In genomic region chr7:1635401-1635800, GRCh38 we compare ENCODE assay signal across 27 cellular contexts.
"Had no signal": no experiment of that assay in that cellular context is flagged by ENCODE, and none has a peak within 500 bp of the region (broad histone marks: within the 10 kb centered on the region; RNA-seq: fewer than 3 reads in every experiment).

No MANE protein-coding gene starts in this region.

- H3K27me3 ChIP-seq: neural progenitor cell, ovary, right lobe of liver, thyroid gland, upper lobe of left lung, vagina had no signal

- H3K36me3 ChIP-seq: neural progenitor cell, ovary, right lobe of liver, sigmoid colon, stomach, thoracic aorta, thyroid gland, tibial nerve, upper lobe of left lung, vagina had no signal

- H2AFZ ChIP-seq: neural progenitor cell, parathyroid adenoma had no signal

- H3K9ac ChIP-seq: neural progenitor cell, parathyroid adenoma had no signal

- H3K4me1 Mint-ChIP-seq: natural killer cell; nephron; stimulated activated effector memory CD8-positive, alpha-beta T cell treated with anti-CD3 and anti-CD28 coated beads, Interleukin-12 subunit alpha, Interleukin-12 subunit beta, amount 100 ng/mL, for 72 hours; stimulated activated naive B cell treated with anti-CD40 and anti-IgM and Interleukin-4, amounts not matched to agents 10 μg/mL and 1 μg/mL and 100 μg/mL, for 72 hours had no signal

- ATAC-seq: natural killer cell; psoas muscle; right cardiac atrium; right lobe of liver; stimulated activated effector memory CD8-positive, alpha-beta T cell treated with anti-CD3 and anti-CD28 coated beads, Interleukin-12 subunit alpha, Interleukin-12 subunit beta, amount 100 ng/mL, for 72 hours; stimulated activated naive B cell treated with anti-CD40 and anti-IgM and Interleukin-4, amounts not matched to agents 10 μg/mL and 1 μg/mL and 100 μg/mL, for 72 hours had no signal

- H3K27ac Mint-ChIP-seq: natural killer cell; nephron; neural progenitor cell; progenitor cell of endocrine pancreas; stimulated activated effector memory CD8-positive, alpha-beta T cell treated with anti-CD3 and anti-CD28 coated beads, Interleukin-12 subunit alpha, Interleukin-12 subunit beta, amount 100 ng/mL, for 72 hours; stimulated activated naive B cell treated with anti-CD40 and anti-IgM and Interleukin-4, amounts not matched to agents 10 μg/mL and 1 μg/mL and 100 μg/mL, for 72 hours; stimulated activated naive CD8-positive, alpha-beta T cell treated with anti-CD3 and anti-CD28 coated beads, Interleukin-15, Interleukin-2, amounts not matched to agents 100 ng/mL and 50 ng/mL, for 24 hours had no signal

- H3K4me3 Mint-ChIP-seq: natural killer cell; nephron; neural progenitor cell; stimulated activated effector memory CD8-positive, alpha-beta T cell treated with anti-CD3 and anti-CD28 coated beads, Interleukin-12 subunit alpha, Interleukin-12 subunit beta, amount 100 ng/mL, for 72 hours; stimulated activated naive B cell treated with anti-CD40 and anti-IgM and Interleukin-4, amounts not matched to agents 10 μg/mL and 1 μg/mL and 100 μg/mL, for 72 hours; stimulated activated naive CD8-positive, alpha-beta T cell treated with anti-CD3 and anti-CD28 coated beads, Interleukin-15, Interleukin-2, amounts not matched to agents 100 ng/mL and 50 ng/mL, for 24 hours had no signal

- H3K36me3 Mint-ChIP-seq: neural progenitor cell; stimulated activated effector memory CD8-positive, alpha-beta T cell treated with anti-CD3 and anti-CD28 coated beads, Interleukin-12 subunit alpha, Interleukin-12 subunit beta, amount 100 ng/mL, for 72 hours had no signal

- H3K4me2 ChIP-seq: neural progenitor cell had no signal

- H3K9me3 ChIP-seq: psoas muscle, thyroid gland had no signal

- H3K4me3 ChIP-seq: neural progenitor cell, ovary, psoas muscle, right lobe of liver, sigmoid colon, stomach, thoracic aorta, thyroid gland, tibial nerve, upper lobe of left lung, vagina had no signal

- DNase-seq: natural killer cell; occipital lobe; ovary; psoas muscle; right cardiac atrium; right lobe of liver; sigmoid colon; small intestine; stimulated activated CD4-positive, alpha-beta T cell treated with anti-CD3 and anti-CD28 coated beads, Interleukin-15, amount 100 ng/mL, for 24 hours; stimulated activated CD4-positive, alpha-beta T cell treated with anti-CD3 and anti-CD28 coated beads, Interleukin-2, amount 100 ng/mL, for 24 hours; stimulated activated CD4-positive, alpha-beta T cell treated with anti-CD3 and anti-CD28 coated beads, Interleukin-2, amount 100 ng/mL, for 48 hours; stimulated activated CD4-positive, alpha-beta T cell treated with anti-CD3 and anti-CD28 coated beads, Interleukin-4, amount 100 ng/mL, for 24 hours; stimulated activated naive B cell treated with anti-CD40 and anti-IgM and Interleukin-4, amounts not matched to agents 10 μg/mL and 1 μg/mL and 100 μg/mL, for 72 hours; stimulated activated naive CD4-positive, alpha-beta T cell treated with Interleukin-2 at 50 U/mL for 16 hours; stomach; thyroid gland; trophoblast cell; upper lobe of left lung had no signal

- H3K4me1 ChIP-seq: neural progenitor cell, parathyroid adenoma, right lobe of liver, sigmoid colon, stomach, thyroid gland, tibial nerve, upper lobe of left lung, vagina had no signal

- H3K79me2 ChIP-seq: parathyroid adenoma had no signal

- H3K27ac ChIP-seq: neural progenitor cell, ovary, parathyroid adenoma, psoas muscle, right lobe of liver, sigmoid colon, stomach, thoracic aorta, thyroid gland, tibial nerve, upper lobe of left lung, vagina had no signal
